13 cellular contexts compared by ENCODE assay signal in the genomic region with DNA sequence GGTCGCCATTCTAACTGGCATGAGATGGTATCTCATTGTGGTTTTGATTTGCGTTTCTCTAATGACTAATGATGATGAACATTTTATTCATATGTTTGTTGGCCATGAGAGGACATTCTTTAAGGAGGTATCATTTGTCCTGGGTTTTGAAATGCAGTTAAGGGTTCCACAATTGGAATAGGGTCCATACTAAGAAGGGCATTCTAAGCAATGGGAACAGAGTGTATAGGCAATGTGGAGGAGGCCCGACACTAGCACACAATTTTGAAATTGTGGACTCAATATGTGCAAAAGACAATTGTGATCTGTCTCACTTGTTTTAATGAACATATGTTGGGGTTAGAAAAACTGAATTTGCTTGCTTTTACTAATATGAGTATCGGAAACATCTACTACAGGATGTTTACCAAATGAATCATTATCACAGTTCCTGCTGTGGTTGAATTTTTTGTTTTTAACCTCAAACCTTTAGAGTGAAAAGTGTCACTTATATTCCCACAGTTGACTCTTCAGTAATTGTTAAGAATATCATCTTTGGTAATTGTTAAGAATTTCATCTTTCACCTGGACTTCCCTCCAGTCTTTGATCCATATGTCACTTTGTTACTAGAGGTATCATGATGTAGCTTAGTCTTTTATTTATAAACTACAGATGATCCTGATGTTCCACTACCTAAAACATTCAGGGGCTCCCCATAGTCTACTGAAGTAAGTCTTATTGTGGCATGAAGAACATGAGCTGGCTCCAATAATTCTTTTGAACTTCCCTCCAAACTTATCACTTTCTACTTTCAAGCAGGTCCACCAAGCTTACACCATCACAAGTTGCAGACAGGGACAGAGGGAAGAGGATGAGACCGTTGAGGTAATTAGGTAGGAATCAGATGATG.
A peak's percentile ranks its signal among the peaks of the same experiment; 100 is the strongest.
DNase-seq lines count a peak whose midpoint lies in the region; ATAC-seq and TF ChIP-seq lines count a peak whose summit lies in the region.
"Had no signal": no experiment of that assay in that cellular context is flagged by ENCODE, and none has a peak within 500 bp of the region (broad histone marks: within the 10 kb centered on the region; RNA-seq: fewer than 3 reads in every experiment).

No MANE protein-coding gene starts in this region.

- ATAC-seq in HG03354 (IDR thresholded peaks at IDR 0.05; ENCODE audit: poor library complexity, severe bottlenecking, unreplicated experiment) = peak; percentile 66
- peak; percentile 72 for ATAC-seq in activated naive CD8-positive, alpha-beta T cell treated with anti-CD3 and anti-CD28 coated beads, Interleukin-2, amount 50 U/mL, for 24 hours
- no peak for ATAC-seq in GM18505 (IDR thresholded peaks at IDR 0.05; ENCODE audit: unreplicated experiment)
- ATAC-seq in lower lobe of right lung = no peak

- peak; percentile 66 for DNase-seq in BJ (ENCODE audit: low read depth)
- no peak for DNase-seq in activated naive CD8-positive, alpha-beta T cell treated with anti-CD3 and anti-CD28 coated beads, Interleukin-2, amount 50 U/mL, for 24 hours
- peak; percentile 67 for DNase-seq in iris pigment epithelial cell (ENCODE audit: low read depth)
- no peak for DNase-seq in head of caudate nucleus
- no peak for DNase-seq in lower lobe of right lung
- DNase-seq in activated effector memory CD4-positive, alpha-beta T cell treated with anti-CD3 and anti-CD28 coated beads, Interleukin-2, amount 50 U/mL, for 16 hours = no peak
- DNase-seq: Calu3; NCI-H526; occipital lobe; stimulated activated CD4-positive, alpha-beta T cell treated with anti-CD3 and anti-CD28 coated beads, Interleukin-2, amount 100 ng/mL, for 48 hours had no signal

- peaks cover 8% of the 10 kb centered on the region for H3K9me3 Mint-ChIP-seq in activated naive CD8-positive, alpha-beta T cell treated with anti-CD3 and anti-CD28 coated beads, Interleukin-2, amount 50 U/mL, for 24 hours

- peaks cover 71% of the 10 kb centered on the region for H3K4me1 Mint-ChIP-seq in activated naive CD8-positive, alpha-beta T cell treated with anti-CD3 and anti-CD28 coated beads, Interleukin-2, amount 50 U/mL, for 24 hours

- POLR2A ChIA-PET in BJ (lab: Charles Lee) = no interaction called here

- intact Hi-C loops in head of caudate nucleus (cut with DNase I) (no loop called here), lower lobe of right lung (cut with DNase I) (no loop called here)

- H3K4me3 ChIP-seq in BJ (ENCODE audit: low read depth, low read length) (no peak overlapping the region), lower lobe of right lung (no peak overlapping the region)
- H3K4me3 ChIP-seq: suprapubic skin had no signal

- H3K36me3 ChIP-seq in BJ (ENCODE audit: control insufficient read depth, insufficient read depth, low read length) (no peaks in the 10 kb centered on the region), lower lobe of right lung (no peaks in the 10 kb centered on the region)
- H3K36me3 ChIP-seq: suprapubic skin had no signal

- H3K27me3 ChIP-seq in BJ (ENCODE audit: control insufficient read depth, insufficient read depth, low read length) (no peaks in the 10 kb centered on the region), lower lobe of right lung (ENCODE audit: low read depth) (no peaks in the 10 kb centered on the region)
- H3K27me3 ChIP-seq: suprapubic skin had no signal

- no peak for TF ChIP-seq CTCF in BJ (IDR thresholded peaks at IDR 0.05; ENCODE audit: insufficient read depth, low read depth, low read length)
- no peak for TF ChIP-seq CTCF in lower lobe of right lung (IDR thresholded peaks at IDR 0.05)

- peak overlapping the region; percentile 84 for H3K27ac Mint-ChIP-seq in activated naive CD8-positive, alpha-beta T cell treated with anti-CD3 and anti-CD28 coated beads, Interleukin-2, amount 50 U/mL, for 24 hours

- H3K4me1 ChIP-seq in lower lobe of right lung = no peaks in the 10 kb centered on the region
- H3K4me1 ChIP-seq: suprapubic skin had no signal

- no peaks in the 10 kb centered on the region for H3K27me3 Mint-ChIP-seq in activated naive CD8-positive, alpha-beta T cell treated with anti-CD3 and anti-CD28 coated beads, Interleukin-2, amount 50 U/mL, for 24 hours

- CTCF ChIA-PET in BJ (lab: Yijun Ruan, JAX) = no interaction called here

- TF ChIP-seq POLR2A in GM18505 (IDR thresholded peaks at IDR 0.05; ENCODE audit: borderline replicate concordance, extremely low read depth, insufficient read depth, insufficient read length) = no peak

- H3K4me3 Mint-ChIP-seq in activated naive CD8-positive, alpha-beta T cell treated with anti-CD3 and anti-CD28 coated beads, Interleukin-2, amount 50 U/mL, for 24 hours = peak overlapping the region; percentile 56

- H3K27ac ChIP-seq in lower lobe of right lung = no peak overlapping the region
- H3K27ac ChIP-seq: suprapubic skin had no signal

- peaks cover 11% of the 10 kb centered on the region for H3K36me3 Mint-ChIP-seq in activated naive CD8-positive, alpha-beta T cell treated with anti-CD3 and anti-CD28 coated beads, Interleukin-2, amount 50 U/mL, for 24 hours (ENCODE audit: low read depth)

- H3K9me3 ChIP-seq in lower lobe of right lung = no peaks in the 10 kb centered on the region
- H3K9me3 ChIP-seq: suprapubic skin had no signal

Comparison
In these comparisons a context has a peak if more than half of its experiments do, and no peak if none do; other contexts are left out.
1. DNase-seq: peak in BJ (single experiment) and iris pigment epithelial cell (single experiment); none in activated naive CD8-positive, alpha-beta T cell treated with anti-CD3 and anti-CD28 coated beads, Interleukin-2, amount 50 U/mL, for 24 hours (single experiment), head of caudate nucleus (0 of 42), lower lobe of right lung (single experiment) and activated effector memory CD4-positive, alpha-beta T cell treated with anti-CD3 and anti-CD28 coated beads, Interleukin-2, amount 50 U/mL, for 16 hours (single experiment).
2. ATAC-seq: peak in HG03354 (single experiment) and activated naive CD8-positive, alpha-beta T cell treated with anti-CD3 and anti-CD28 coated beads, Interleukin-2, amount 50 U/mL, for 24 hours (single experiment); none in GM18505 (single experiment) and lower lobe of right lung (0 of 2).